11 cellular contexts compared by ENCODE assay signal in genomic region chr2:12694990-12695774, GRCh38. TPM values are rescaled to one million over a fixed set of nuclear protein-coding genes. Genes with fewer than 3 reads are reported as not detected.
A peak's percentile ranks its signal among the peaks of the same experiment; 100 is the strongest.
DNase-seq lines count a peak whose midpoint lies in the region; ATAC-seq and TF ChIP-seq lines count a peak whose summit lies in the region.
"Had no signal": no experiment of that assay in that cellular context is flagged by ENCODE, and none has a peak within 500 bp of the region (broad histone marks: within the 10 kb centered on the region; RNA-seq: fewer than 3 reads in every experiment).

No MANE protein-coding gene starts in this region.

- no peaks in the 10 kb centered on the region for H3K9me3 ChIP-seq in transverse colon

- no peaks in the 10 kb centered on the region for H3K36me3 ChIP-seq in transverse colon

- H3K27ac ChIP-seq in transverse colon, result no peak overlapping the region
- H3K27ac ChIP-seq: SK-N-MC had no signal

- in situ Hi-C loops in transverse colon (cut with MboI; ENCODE audit: low pct_ligation_motif_present in 1 of 4, low pct_unique_long_range_greater_than_20kb in 1 of 4, low sequenced_read_pairs in 3 of 4), result no loop called here

- H3K4me1 ChIP-seq in transverse colon, result no peaks in the 10 kb centered on the region

- no peak for TF ChIP-seq EP300 in transverse colon (IDR thresholded peaks at IDR 0.05; ENCODE audit: low read depth)

- no peaks in the 10 kb centered on the region for H3K27me3 ChIP-seq in transverse colon

- intact Hi-C loops in transverse colon (cut with DNase I; ENCODE audit: low total_unique reads), result no loop called here

- DNase-seq in choroid plexus epithelial cell (ENCODE audit: low read depth) (peak; percentile 46), transverse colon (no peak), inferior parietal cortex (ENCODE audit: extremely low spot score) (no peak)
- no peak for DNase-seq in activated naive CD4-positive, alpha-beta T cell treated with anti-CD3 and anti-CD28 coated beads, Interleukin-2, amount 50 U/mL, for 16 hours
- DNase-seq: activated CD4-positive, alpha-beta T cell treated with anti-CD3 and anti-CD28 coated beads, Interleukin-2, amount 50 U/mL, for 1 hour; NCI-H446 treated with DMSO at 0.1 percent for 48 hours had no signal

- no peak for TF ChIP-seq CTCF in choroid plexus epithelial cell (conservative IDR thresholded peaks at IDR 0.05; ENCODE audit: low read depth, low read length)
- TF ChIP-seq CTCF in transverse colon (IDR thresholded peaks at IDR 0.05), result no peak

- H3K4me3 ChIP-seq in choroid plexus epithelial cell (ENCODE audit: low read depth, low read length) (no peak overlapping the region), transverse colon (no peak overlapping the region)
- H3K4me3 ChIP-seq: SK-N-MC had no signal

- 74 to 75% methylated on average over 1 of the region's 1 CpG for WGBS in transverse colon (ENCODE audit: low coverage in 1 of 2), 2 donors

- TF ChIP-seq POLR2A in GM18505 (IDR thresholded peaks at IDR 0.05; ENCODE audit: borderline replicate concordance, extremely low read depth, insufficient read depth, insufficient read length) (no peak), transverse colon (IDR thresholded peaks at IDR 0.05) (no peak)

- ATAC-seq in GM18505 (IDR thresholded peaks at IDR 0.05; ENCODE audit: unreplicated experiment), result peak; percentile 77
- peak; percentile 73 for ATAC-seq in GM21619 (IDR thresholded peaks at IDR 0.05; ENCODE audit: unreplicated experiment)
- peak; percentile 95 for ATAC-seq in HG03520 (IDR thresholded peaks at IDR 0.05; ENCODE audit: unreplicated experiment)
- ATAC-seq in GM21786 (IDR thresholded peaks at IDR 0.05; ENCODE audit: unreplicated experiment), result no peak

RNA-seq across cellular contexts. Expression of gene TRIB2, which starts 21.6 kb away (rescaled TPM):
- total RNA-seq in transverse colon, result 100 to 1,000 TPM in 1 of 4 donors, 10 to 100 TPM in 3; 14.2 to 109 (median 36.1) TPM
